Comparison of ENCODE assay signal across 32 cellular contexts in the genomic region with DNA sequence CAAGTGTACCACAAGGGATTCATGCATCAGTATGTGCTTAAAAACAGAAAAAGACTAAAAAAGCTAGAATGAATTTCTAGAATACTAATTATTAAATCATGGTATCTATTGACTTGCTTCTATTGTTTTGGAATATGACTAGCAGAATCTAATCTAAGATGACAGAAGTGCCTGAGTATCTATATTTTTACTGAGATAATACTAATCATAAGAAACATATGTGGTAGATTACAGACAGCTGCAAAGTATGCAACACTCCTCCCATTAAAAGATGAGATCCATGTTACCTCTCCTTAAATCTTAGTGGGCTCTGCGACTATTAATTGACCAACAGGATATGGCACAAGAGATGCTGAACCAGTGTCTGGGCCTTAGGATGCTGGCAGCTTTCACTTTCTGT.
"Had no signal": no experiment of that assay in that cellular context is flagged by ENCODE, and none has a peak within 500 bp of the region (broad histone marks: within the 10 kb centered on the region; RNA-seq: fewer than 3 reads in every experiment).

No MANE protein-coding gene starts in this region.

- DNase-seq: activated effector memory CD4-positive, alpha-beta T cell treated with anti-CD3 and anti-CD28 coated beads, Interleukin-2, amount 50 U/mL, for 16 hours; activated effector memory CD4-positive, alpha-beta T cell treated with Interleukin-2 at 50 U/mL for 16 hours; activated gamma-delta T cell; activated gamma-delta T cell treated with Interleukin-2 at 50 U/mL for 16 hours; activated naive CD4-positive, alpha-beta T cell; activated naive CD4-positive, alpha-beta T cell treated with anti-CD3 and anti-CD28 coated beads for 36 hours; activated naive CD4-positive, alpha-beta T cell treated with anti-CD3 and anti-CD28 coated beads, Interleukin-2, amount 10 ng/mL, durations not matched to agents 7 days and 5 days; activated naive CD4-positive, alpha-beta T cell treated with anti-CD3 and anti-CD28 coated beads, Interleukin-2, amount 50 U/mL, for 16 hours; activated naive CD4-positive, alpha-beta T cell treated with Interleukin-2 at 50 U/mL for 16 hours; activated naive CD8-positive, alpha-beta T cell treated with anti-CD3 and anti-CD28 coated beads for 36 hours; activated naive CD8-positive, alpha-beta T cell treated with anti-CD3 and anti-CD28 coated beads, Interleukin-2, amount 10 ng/mL, durations not matched to agents 7 days and 5 days; activated naive CD8-positive, alpha-beta T cell treated with anti-CD3 and anti-CD28 coated beads, Interleukin-2, amount 50 U/mL, for 24 hours; activated T-cell treated with anti-CD3 and anti-CD28 coated beads, Interleukin-2, amount 50 U/mL, for 24 hours; activated T-cell treated with anti-CD3 and anti-CD28 coated beads, Interleukin-2, amount 50 U/mL, for 4 hours; activated T-cell treated with anti-CD3 and anti-CD28 coated beads, Interleukin-2, amount 50 U/mL, for 48 hours; activated T-cell treated with anti-CD3 and anti-CD28 coated beads, Interleukin-2, amount 50 U/mL, for 72 hours; adrenal gland; amniotic stem cell; amygdala; aorta; body of pancreas; brain microvascular endothelial cell; caudate nucleus; central memory CD4-positive, alpha-beta T cell; cerebellar nuclear complex had no signal

- H3K27ac ChIP-seq: adrenal gland, ascending aorta, body of pancreas, brain microvascular endothelial cell, breast epithelium, cardiac muscle cell had no signal

- H3K27me3 ChIP-seq: adrenal gland, ascending aorta, body of pancreas, brain microvascular endothelial cell, breast epithelium, cardiac muscle cell had no signal

- FAIRE-seq: astrocyte, bronchial epithelial cell had no signal

- H3K4me3 ChIP-seq: adrenal gland, ascending aorta, body of pancreas, breast epithelium, cardiac muscle cell had no signal

- H3K4me1 ChIP-seq: adrenal gland, body of pancreas, breast epithelium had no signal

- H3K9me3 ChIP-seq: adrenal gland, ascending aorta, body of pancreas, breast epithelium had no signal

- H3K36me3 ChIP-seq: adrenal gland, ascending aorta, brain microvascular endothelial cell, breast epithelium, cardiac muscle cell had no signal

- ATAC-seq: activated naive CD4-positive, alpha-beta T cell treated with anti-CD3 and anti-CD28 coated beads, Interleukin-2, amount 50 U/mL, for 72 hours; activated naive CD8-positive, alpha-beta T cell treated with anti-CD3 and anti-CD28 coated beads, Interleukin-2, amount 50 U/mL, for 24 hours; activated T-cell treated with anti-CD3 and anti-CD28 coated beads, Interleukin-2, amount 50 U/mL, for 4 hours; activated T-cell treated with anti-CD3 and anti-CD28 coated beads, Interleukin-2, amount 50 U/mL, for 72 hours; activated T-helper 17 cell treated with anti-CD3 and anti-CD28 coated beads, Interleukin-2, amount 50 U/mL, for 72 hours; body of pancreas had no signal
